ENCODE assay signal across 1 cellular context in the genomic region with DNA sequence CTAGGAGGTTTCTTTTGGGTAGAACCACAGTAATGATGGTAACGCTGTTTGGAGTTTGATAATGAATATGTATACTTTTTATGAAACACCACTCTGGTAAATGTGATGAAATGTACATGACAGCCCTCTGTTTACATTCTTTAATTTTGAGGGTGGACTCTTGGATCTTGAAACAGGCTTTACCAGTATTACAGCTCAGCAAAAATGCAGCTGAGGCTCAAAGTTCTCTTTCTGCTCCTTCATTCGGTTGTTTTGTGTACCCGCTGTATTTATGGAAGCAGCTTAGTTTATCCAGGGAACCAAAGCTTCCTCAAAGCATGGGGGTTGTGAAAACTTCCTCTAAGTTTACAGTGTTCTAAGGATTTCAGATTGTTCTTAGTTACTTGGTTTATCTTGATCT.
TF ChIP-seq lines count a peak whose summit lies in the region.

No MANE protein-coding gene starts in this region.

TF ChIP-seq in liver, 16 proteins besides CTCF, POLR2A, EP300 and RAD21 (continued from another document):
- TF ChIP-seq, protein P1, sequence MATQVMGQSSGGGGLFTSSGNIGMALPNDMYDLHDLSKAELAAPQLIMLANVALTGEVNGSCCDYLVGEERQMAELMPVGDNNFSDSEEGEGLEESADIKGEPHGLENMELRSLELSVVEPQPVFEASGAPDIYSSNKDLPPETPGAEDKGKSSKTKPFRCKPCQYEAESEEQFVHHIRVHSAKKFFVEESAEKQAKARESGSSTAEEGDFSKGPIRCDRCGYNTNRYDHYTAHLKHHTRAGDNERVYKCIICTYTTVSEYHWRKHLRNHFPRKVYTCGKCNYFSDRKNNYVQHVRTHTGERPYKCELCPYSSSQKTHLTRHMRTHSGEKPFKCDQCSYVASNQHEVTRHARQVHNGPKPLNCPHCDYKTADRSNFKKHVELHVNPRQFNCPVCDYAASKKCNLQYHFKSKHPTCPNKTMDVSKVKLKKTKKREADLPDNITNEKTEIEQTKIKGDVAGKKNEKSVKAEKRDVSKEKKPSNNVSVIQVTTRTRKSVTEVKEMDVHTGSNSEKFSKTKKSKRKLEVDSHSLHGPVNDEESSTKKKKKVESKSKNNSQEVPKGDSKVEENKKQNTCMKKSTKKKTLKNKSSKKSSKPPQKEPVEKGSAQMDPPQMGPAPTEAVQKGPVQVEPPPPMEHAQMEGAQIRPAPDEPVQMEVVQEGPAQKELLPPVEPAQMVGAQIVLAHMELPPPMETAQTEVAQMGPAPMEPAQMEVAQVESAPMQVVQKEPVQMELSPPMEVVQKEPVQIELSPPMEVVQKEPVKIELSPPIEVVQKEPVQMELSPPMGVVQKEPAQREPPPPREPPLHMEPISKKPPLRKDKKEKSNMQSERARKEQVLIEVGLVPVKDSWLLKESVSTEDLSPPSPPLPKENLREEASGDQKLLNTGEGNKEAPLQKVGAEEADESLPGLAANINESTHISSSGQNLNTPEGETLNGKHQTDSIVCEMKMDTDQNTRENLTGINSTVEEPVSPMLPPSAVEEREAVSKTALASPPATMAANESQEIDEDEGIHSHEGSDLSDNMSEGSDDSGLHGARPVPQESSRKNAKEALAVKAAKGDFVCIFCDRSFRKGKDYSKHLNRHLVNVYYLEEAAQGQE (IDR thresholded peaks at IDR 0.05), result no peak
- no peak for TF ChIP-seq NR2F2 (IDR thresholded peaks at IDR 0.05)
- no peak for TF ChIP-seq YY1 (IDR thresholded peaks at IDR 0.05)
- peak; percentile 40 to 45 for TF ChIP-seq RXRA (IDR thresholded peaks at IDR 0.05)
- TF ChIP-seq SP1 (IDR thresholded peaks at IDR 0.05), result peak; percentile 73
- TF ChIP-seq, protein P2, sequence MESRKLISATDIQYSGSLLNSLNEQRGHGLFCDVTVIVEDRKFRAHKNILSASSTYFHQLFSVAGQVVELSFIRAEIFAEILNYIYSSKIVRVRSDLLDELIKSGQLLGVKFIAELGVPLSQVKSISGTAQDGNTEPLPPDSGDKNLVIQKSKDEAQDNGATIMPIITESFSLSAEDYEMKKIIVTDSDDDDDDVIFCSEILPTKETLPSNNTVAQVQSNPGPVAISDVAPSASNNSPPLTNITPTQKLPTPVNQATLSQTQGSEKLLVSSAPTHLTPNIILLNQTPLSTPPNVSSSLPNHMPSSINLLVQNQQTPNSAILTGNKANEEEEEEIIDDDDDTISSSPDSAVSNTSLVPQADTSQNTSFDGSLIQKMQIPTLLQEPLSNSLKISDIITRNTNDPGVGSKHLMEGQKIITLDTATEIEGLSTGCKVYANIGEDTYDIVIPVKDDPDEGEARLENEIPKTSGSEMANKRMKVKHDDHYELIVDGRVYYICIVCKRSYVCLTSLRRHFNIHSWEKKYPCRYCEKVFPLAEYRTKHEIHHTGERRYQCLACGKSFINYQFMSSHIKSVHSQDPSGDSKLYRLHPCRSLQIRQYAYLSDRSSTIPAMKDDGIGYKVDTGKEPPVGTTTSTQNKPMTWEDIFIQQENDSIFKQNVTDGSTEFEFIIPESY (IDR thresholded peaks at IDR 0.05), result no peak
- TF ChIP-seq FOXA1 (IDR thresholded peaks at IDR 0.05), result no peak
- TF ChIP-seq HNF4G (IDR thresholded peaks at IDR 0.05), result peak; percentile 75
- no peak for TF ChIP-seq TAF1 (conservative IDR thresholded peaks at IDR 0.05)
- TF ChIP-seq HNF4A (conservative IDR thresholded peaks at IDR 0.05), result peak; percentile 89
